22 cellular contexts compared by ENCODE assay signal in the genomic region with DNA sequence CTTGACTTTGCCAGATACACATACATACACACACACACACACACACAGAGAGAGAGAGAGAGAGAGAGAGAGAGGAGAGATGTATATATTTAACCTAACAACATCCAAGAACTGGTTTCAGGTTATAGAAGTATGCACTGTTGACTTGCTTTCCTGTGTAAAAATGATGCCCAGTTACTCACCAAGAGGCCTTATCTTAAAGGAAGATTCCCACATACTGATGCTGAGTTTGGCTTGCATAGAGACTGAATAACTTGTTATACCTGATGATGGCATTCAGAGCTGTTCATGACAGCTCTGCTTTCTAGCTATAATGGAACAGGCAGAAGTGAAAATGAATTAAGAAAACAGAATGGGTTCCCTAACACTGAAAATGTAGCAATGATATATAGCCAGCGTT.
"Had no signal": no experiment of that assay in that cellular context is flagged by ENCODE, and none has a peak within 500 bp of the region (broad histone marks: within the 10 kb centered on the region; RNA-seq: fewer than 3 reads in every experiment).

No MANE protein-coding gene starts in this region.

- H3K4me1 Mint-ChIP-seq: activated T-helper 17 cell treated with anti-CD3 and anti-CD28 coated beads, Interleukin-2, amount 50 U/mL, for 72 hours; naive thymus-derived CD4-positive, alpha-beta T cell; stimulated activated naive B cell treated with anti-CD40 and anti-IgM and Interleukin-4, amounts not matched to agents 10 μg/mL and 1 μg/mL and 100 μg/mL, for 72 hours had no signal

- H3K36me3 Mint-ChIP-seq: activated naive CD8-positive, alpha-beta T cell; naive thymus-derived CD4-positive, alpha-beta T cell; stimulated activated naive B cell treated with anti-CD40 and anti-IgM and Interleukin-4, amounts not matched to agents 10 μg/mL and 1 μg/mL and 100 μg/mL, for 72 hours had no signal

- H3K9me3 ChIP-seq: adrenal gland, esophagus squamous epithelium, lower lobe of right lung, transverse colon had no signal

- H3K36me3 ChIP-seq: adrenal gland, esophagus squamous epithelium, lower lobe of right lung, neural progenitor cell, transverse colon, WERI-Rb-1 had no signal

- H3K9me3 Mint-ChIP-seq: activated T-cell treated with anti-CD3 and anti-CD28 coated beads, Interleukin-2, amount 50 U/mL, for 24 hours; activated T-helper 17 cell treated with anti-CD3 and anti-CD28 coated beads, Interleukin-2, amount 50 U/mL, for 72 hours; neural progenitor cell; stimulated activated naive B cell treated with anti-CD40 and anti-IgM and Interleukin-4, amounts not matched to agents 10 μg/mL and 1 μg/mL and 100 μg/mL, for 72 hours had no signal

- DNase-seq: activated CD4-positive, alpha-beta T cell treated with anti-CD3 and anti-CD28 coated beads, Interleukin-2, amount 50 U/mL, for 1 hour; activated CD4-positive, CD25-positive, alpha-beta regulatory T cell treated with anti-CD3 and anti-CD28 coated beads, Interleukin-2, amount 50 U/mL, for 72 hours; activated CD8-positive, alpha-beta memory T cell treated with anti-CD3 and anti-CD28 coated beads, Interleukin-2, amount 50 U/mL, for 4 hours; activated naive CD4-positive, alpha-beta T cell; activated T-cell treated with anti-CD3 and anti-CD28 coated beads, Interleukin-2, amount 50 U/mL, for 24 hours; adrenal gland; caudate nucleus; effector memory CD8-positive, alpha-beta T cell; esophagus squamous epithelium; lower lobe of right lung; naive thymus-derived CD4-positive, alpha-beta T cell; stimulated activated CD4-positive, alpha-beta T cell treated with anti-CD3 and anti-CD28 coated beads, Interleukin-2, amount 100 ng/mL, for 48 hours; stimulated activated CD8-positive, alpha-beta memory T cell treated with anti-CD3 and anti-CD28 coated beads, Interleukin-4, amount 100 ng/mL, for 48 hours; stimulated activated naive B cell treated with anti-CD40 and anti-IgM and Interleukin-4, amounts not matched to agents 10 μg/mL and 1 μg/mL and 100 μg/mL, for 72 hours; T-helper 1 cell; transverse colon; WERI-Rb-1 had no signal

- ATAC-seq: activated T-helper 17 cell treated with anti-CD3 and anti-CD28 coated beads, Interleukin-2, amount 50 U/mL, for 72 hours; effector memory CD8-positive, alpha-beta T cell; left lobe of liver; lower lobe of right lung; naive thymus-derived CD4-positive, alpha-beta T cell; stimulated activated naive B cell treated with anti-CD40 and anti-IgM and Interleukin-4, amounts not matched to agents 10 μg/mL and 1 μg/mL and 100 μg/mL, for 72 hours had no signal

- H3K27me3 ChIP-seq: adrenal gland, esophagus squamous epithelium, neural progenitor cell, transverse colon had no signal

- H3K27me3 Mint-ChIP-seq: activated naive CD8-positive, alpha-beta T cell; activated T-cell treated with anti-CD3 and anti-CD28 coated beads, Interleukin-2, amount 50 U/mL, for 24 hours; effector memory CD8-positive, alpha-beta T cell; stimulated activated naive B cell treated with anti-CD40 and anti-IgM and Interleukin-4, amounts not matched to agents 10 μg/mL and 1 μg/mL and 100 μg/mL, for 72 hours had no signal

- H3K27ac Mint-ChIP-seq: activated naive CD8-positive, alpha-beta T cell; activated T-cell treated with anti-CD3 and anti-CD28 coated beads, Interleukin-2, amount 50 U/mL, for 24 hours; activated T-helper 17 cell treated with anti-CD3 and anti-CD28 coated beads, Interleukin-2, amount 50 U/mL, for 72 hours; effector memory CD8-positive, alpha-beta T cell; naive thymus-derived CD4-positive, alpha-beta T cell; progenitor cell of endocrine pancreas; stimulated activated naive B cell treated with anti-CD40 and anti-IgM and Interleukin-4, amounts not matched to agents 10 μg/mL and 1 μg/mL and 100 μg/mL, for 72 hours had no signal

- H3K4me3 Mint-ChIP-seq: activated naive CD8-positive, alpha-beta T cell; activated T-cell treated with anti-CD3 and anti-CD28 coated beads, Interleukin-2, amount 50 U/mL, for 24 hours; activated T-helper 17 cell treated with anti-CD3 and anti-CD28 coated beads, Interleukin-2, amount 50 U/mL, for 72 hours; effector memory CD8-positive, alpha-beta T cell; naive thymus-derived CD4-positive, alpha-beta T cell; neural progenitor cell; stimulated activated naive B cell treated with anti-CD40 and anti-IgM and Interleukin-4, amounts not matched to agents 10 μg/mL and 1 μg/mL and 100 μg/mL, for 72 hours had no signal

- H3K4me3 ChIP-seq: adrenal gland, esophagus squamous epithelium, lower lobe of right lung, neural progenitor cell, transverse colon had no signal
